33 cellular contexts compared by ENCODE assay signal in the genomic region with DNA sequence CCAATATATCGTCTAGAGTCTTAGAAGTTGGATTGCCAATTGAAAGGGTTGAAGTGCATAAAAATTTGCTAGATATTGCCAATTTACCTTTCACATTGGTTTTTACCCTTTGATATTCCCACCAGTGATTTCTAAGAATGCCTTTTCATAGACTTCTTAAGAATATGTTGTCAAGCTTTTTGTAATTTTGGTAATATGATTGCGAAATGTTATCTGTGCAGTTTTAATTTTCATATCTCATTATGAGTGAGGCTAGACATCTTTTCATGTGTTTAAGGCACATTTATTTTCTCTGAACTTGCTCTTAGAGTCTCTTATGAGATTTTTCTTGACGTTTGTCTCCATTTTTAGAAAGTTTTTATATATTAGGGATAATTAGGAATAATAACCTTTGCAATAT.
"Had no signal": no experiment of that assay in that cellular context is flagged by ENCODE, and none has a peak within 500 bp of the region (broad histone marks: within the 10 kb centered on the region; RNA-seq: fewer than 3 reads in every experiment).

No MANE protein-coding gene starts in this region.

- DNase-seq: activated effector memory CD4-positive, alpha-beta T cell treated with anti-CD3 and anti-CD28 coated beads, Interleukin-2, amount 50 U/mL, for 16 hours; activated effector memory CD4-positive, alpha-beta T cell treated with Interleukin-2 at 50 U/mL for 16 hours; activated gamma-delta T cell; activated gamma-delta T cell treated with Interleukin-2 at 50 U/mL for 16 hours; activated naive CD4-positive, alpha-beta T cell; activated naive CD4-positive, alpha-beta T cell treated with anti-CD3 and anti-CD28 coated beads for 36 hours; activated naive CD4-positive, alpha-beta T cell treated with anti-CD3 and anti-CD28 coated beads, Interleukin-2, amount 10 ng/mL, durations not matched to agents 7 days and 5 days; activated naive CD4-positive, alpha-beta T cell treated with anti-CD3 and anti-CD28 coated beads, Interleukin-2, amount 50 U/mL, for 16 hours; activated naive CD4-positive, alpha-beta T cell treated with Interleukin-2 at 50 U/mL for 16 hours; activated naive CD8-positive, alpha-beta T cell treated with anti-CD3 and anti-CD28 coated beads for 36 hours; activated naive CD8-positive, alpha-beta T cell treated with anti-CD3 and anti-CD28 coated beads, Interleukin-2, amount 10 ng/mL, durations not matched to agents 7 days and 5 days; activated naive CD8-positive, alpha-beta T cell treated with anti-CD3 and anti-CD28 coated beads, Interleukin-2, amount 50 U/mL, for 24 hours; activated T-cell treated with anti-CD3 and anti-CD28 coated beads, Interleukin-2, amount 50 U/mL, for 24 hours; activated T-cell treated with anti-CD3 and anti-CD28 coated beads, Interleukin-2, amount 50 U/mL, for 4 hours; activated T-cell treated with anti-CD3 and anti-CD28 coated beads, Interleukin-2, amount 50 U/mL, for 48 hours; activated T-cell treated with anti-CD3 and anti-CD28 coated beads, Interleukin-2, amount 50 U/mL, for 72 hours; adrenal gland; amniotic stem cell; amygdala; anterior cingulate cortex; aorta; body of pancreas; brain microvascular endothelial cell; caudate nucleus; central memory CD4-positive, alpha-beta T cell; cerebellar nuclear complex had no signal

- ATAC-seq: activated naive CD4-positive, alpha-beta T cell treated with anti-CD3 and anti-CD28 coated beads, Interleukin-2, amount 50 U/mL, for 72 hours; activated naive CD8-positive, alpha-beta T cell treated with anti-CD3 and anti-CD28 coated beads, Interleukin-2, amount 50 U/mL, for 24 hours; activated T-cell treated with anti-CD3 and anti-CD28 coated beads, Interleukin-2, amount 50 U/mL, for 4 hours; activated T-cell treated with anti-CD3 and anti-CD28 coated beads, Interleukin-2, amount 50 U/mL, for 72 hours; activated T-helper 17 cell treated with anti-CD3 and anti-CD28 coated beads, Interleukin-2, amount 50 U/mL, for 72 hours; body of pancreas had no signal

- H3K4me3 ChIP-seq: adrenal gland, ascending aorta, body of pancreas, breast epithelium, cardiac muscle cell had no signal

- H3K4me1 ChIP-seq: adrenal gland, ascending aorta, body of pancreas, breast epithelium had no signal

- H3K36me3 ChIP-seq: adrenal gland, ascending aorta, brain microvascular endothelial cell, breast epithelium, cardiac muscle cell had no signal

- FAIRE-seq: astrocyte, bronchial epithelial cell had no signal

- H3K27ac ChIP-seq: adrenal gland, ascending aorta, body of pancreas, brain microvascular endothelial cell, breast epithelium, cardiac muscle cell had no signal

- H3K9me3 ChIP-seq: adrenal gland, ascending aorta, body of pancreas, breast epithelium had no signal

- H3K27me3 ChIP-seq: adrenal gland, ascending aorta, body of pancreas, brain microvascular endothelial cell, breast epithelium, cardiac muscle cell had no signal
